Comparison of ENCODE assay signal across 27 cellular contexts in the genomic region with DNA sequence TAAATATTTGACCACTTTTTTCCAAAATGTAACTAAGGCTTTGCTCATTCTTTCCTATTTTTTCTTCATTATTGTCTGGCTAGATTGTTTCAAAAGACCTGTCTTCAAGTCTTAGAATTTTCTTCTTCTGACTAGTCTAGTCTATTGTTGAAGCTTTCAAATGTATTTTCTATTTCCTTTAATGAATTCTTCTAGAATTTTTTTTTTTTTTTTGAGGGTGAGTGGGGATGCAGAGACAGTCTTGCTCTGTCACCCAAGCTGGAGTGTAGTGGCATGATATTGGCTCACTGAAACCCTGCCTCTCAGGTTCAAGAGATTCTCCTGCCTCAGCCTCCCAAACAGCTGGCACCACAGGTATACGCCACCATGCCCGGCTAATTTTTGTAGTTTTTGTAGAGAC.
"Had no signal": no experiment of that assay in that cellular context is flagged by ENCODE, and none has a peak within 500 bp of the region (broad histone marks: within the 10 kb centered on the region; RNA-seq: fewer than 3 reads in every experiment).

No MANE protein-coding gene starts in this region.

- H3K4me3 ChIP-seq: stomach, suprapubic skin, testis, thoracic aorta, thyroid gland, tibial artery, tibial nerve, transverse colon, upper lobe of left lung, upper lobe of right lung, uterus, vagina had no signal

- H3K4me1 ChIP-seq: stomach, suprapubic skin, testis, thyroid gland, tibial artery, tibial nerve, upper lobe of left lung, upper lobe of right lung, uterus, vagina had no signal

- H3K27me3 ChIP-seq: stomach, suprapubic skin, testis, thyroid gland, tibial artery, tibial nerve, transverse colon, upper lobe of left lung, upper lobe of right lung, uterus, vagina had no signal

- H3K27ac ChIP-seq: stomach, suprapubic skin, testis, thoracic aorta, thyroid gland, tibial artery, tibial nerve, transverse colon, upper lobe of left lung, upper lobe of right lung, uterus, vagina had no signal

- H3K9me3 ChIP-seq: suprapubic skin, testis, thyroid gland, upper lobe of right lung, vagina had no signal

- H3K36me3 ChIP-seq: stomach, suprapubic skin, thoracic aorta, thyroid gland, tibial nerve, transverse colon, upper lobe of left lung, upper lobe of right lung, uterus, vagina had no signal

- FAIRE-seq: urothelium cell line had no signal

- ATAC-seq: stimulated activated effector memory CD8-positive, alpha-beta T cell treated with anti-CD3 and anti-CD28 coated beads, Interleukin-12 subunit alpha, Interleukin-12 subunit beta, amount 100 ng/mL, for 72 hours; stimulated activated memory B cell treated with anti-CD40 and anti-IgM and Interleukin-4, amounts not matched to agents 10 μg/mL and 1 μg/mL and 100 μg/mL, for 72 hours; stimulated activated naive B cell treated with anti-CD40 and anti-IgM and Interleukin-4, amounts not matched to agents 10 μg/mL and 1 μg/mL and 100 μg/mL, for 72 hours; stimulated activated naive CD8-positive, alpha-beta T cell treated with anti-CD3 and anti-CD28 coated beads, Interleukin-15, amount 100 ng/mL, for 72 hours; stimulated activated naive CD8-positive, alpha-beta T cell treated with anti-CD3 and anti-CD28 coated beads, Interleukin-15, Interleukin-2, amounts not matched to agents 100 U/mL and 50 U/mL, for 24 hours; upper lobe of right lung had no signal

- DNase-seq: stimulated activated CD4-positive, alpha-beta T cell treated with anti-CD3 and anti-CD28 coated beads, Interleukin-2, amount 100 ng/mL, for 48 hours; stimulated activated CD4-positive, alpha-beta T cell treated with anti-CD3 and anti-CD28 coated beads, Interleukin-4, amount 100 ng/mL, for 1 hour; stimulated activated CD4-positive, alpha-beta T cell treated with anti-CD3 and anti-CD28 coated beads, Interleukin-4, amount 100 ng/mL, for 24 hours; stimulated activated CD4-positive, alpha-beta T cell treated with anti-CD3 and anti-CD28 coated beads, Interleukin-4, amount 100 ng/mL, for 4 hours; stimulated activated CD8-positive, alpha-beta memory T cell treated with anti-CD3 and anti-CD28 coated beads, Interleukin-4, amount 100 ng/mL, for 48 hours; stimulated activated naive B cell treated with anti-CD40 and anti-IgM and Interleukin-4, amounts not matched to agents 10 μg/mL and 1 μg/mL and 100 μg/mL, for 72 hours; stimulated activated naive CD4-positive, alpha-beta T cell; stimulated activated naive CD4-positive, alpha-beta T cell treated with Interleukin-2 at 50 U/mL for 16 hours; stimulated activated naive CD8-positive, alpha-beta T cell treated with anti-CD3 and anti-CD28 coated beads, Interleukin-15, amount 100 ng/mL, for 72 hours; stimulated activated naive CD8-positive, alpha-beta T cell treated with anti-CD3 and anti-CD28 coated beads, Interleukin-15, Interleukin-2, amounts not matched to agents 100 U/mL and 50 U/mL, for 24 hours; stomach; substantia nigra; testis; thyroid gland; tibial artery; transverse colon; trophoblast cell; upper lobe of left lung; upper lobe of right lung; uterus had no signal
